In the genomic region with DNA sequence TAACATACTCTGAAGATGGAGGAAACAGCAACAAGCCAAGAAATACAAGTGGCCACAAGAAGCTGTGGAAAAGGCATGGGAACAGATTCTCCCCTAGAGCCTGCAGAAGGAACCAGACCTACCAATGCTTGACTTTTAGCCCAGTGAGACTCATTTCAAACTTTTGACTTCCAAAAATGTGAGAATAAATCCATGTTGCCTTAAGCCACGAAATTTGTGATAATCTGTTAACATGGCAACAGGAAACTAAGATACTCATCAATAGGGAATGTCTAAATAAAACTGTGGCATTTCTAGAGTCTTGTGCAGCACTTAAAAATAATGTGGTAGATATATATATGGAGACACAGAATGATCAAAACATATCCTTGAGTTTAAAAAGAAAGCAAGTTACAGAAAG, we compare ENCODE assay signal across 1 cellular context.
TF ChIP-seq lines count a peak whose summit lies in the region.

No MANE protein-coding gene starts in this region.

TF ChIP-seq in K562, 482 proteins besides CTCF, POLR2A, EP300 and RAD21:
- TF ChIP-seq, protein P1, sequence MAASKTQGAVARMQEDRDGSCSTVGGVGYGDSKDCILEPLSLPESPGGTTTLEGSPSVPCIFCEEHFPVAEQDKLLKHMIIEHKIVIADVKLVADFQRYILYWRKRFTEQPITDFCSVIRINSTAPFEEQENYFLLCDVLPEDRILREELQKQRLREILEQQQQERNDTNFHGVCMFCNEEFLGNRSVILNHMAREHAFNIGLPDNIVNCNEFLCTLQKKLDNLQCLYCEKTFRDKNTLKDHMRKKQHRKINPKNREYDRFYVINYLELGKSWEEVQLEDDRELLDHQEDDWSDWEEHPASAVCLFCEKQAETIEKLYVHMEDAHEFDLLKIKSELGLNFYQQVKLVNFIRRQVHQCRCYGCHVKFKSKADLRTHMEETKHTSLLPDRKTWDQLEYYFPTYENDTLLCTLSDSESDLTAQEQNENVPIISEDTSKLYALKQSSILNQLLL (CRISPR knock-in tag; IDR thresholded peaks at IDR 0.05; ENCODE audit: borderline replicate concordance), result no peak
- TF ChIP-seq SNRNP70 (optimal IDR thresholded peaks at IDR 0.05; ENCODE audit: low read depth, low read length) (no peak), ETS2 (tag; IDR thresholded peaks at IDR 0.05; ENCODE audit: borderline replicate concordance, poor library complexity, severe bottlenecking) (no peak), HNRNPLL (IDR thresholded peaks at IDR 0.05; ENCODE audit: low read depth, low read length, poor library complexity, severe bottlenecking) (no peak), DNMT1 (IDR thresholded peaks at IDR 0.05) (no peak), PHF20 (IDR thresholded peaks at IDR 0.05; ENCODE audit: partially characterized antibody) (no peak), ZBTB7A (IDR thresholded peaks at IDR 0.05; ENCODE audit: borderline replicate concordance, control insufficient read depth, low read depth, low read length) (no peak), WHSC1 (IDR thresholded peaks at IDR 0.05; ENCODE audit: low read length) (no peak), RBM17 (IDR thresholded peaks at IDR 0.05; ENCODE audit: borderline replicate concordance, low read depth, low read length) (no peak), HDAC8 (tag; IDR thresholded peaks at IDR 0.05) (no peak), NR2F6 (CRISPR knock-in tag; IDR thresholded peaks at IDR 0.05) (no peak), ZNF717 (CRISPR knock-in tag; IDR thresholded peaks at IDR 0.05) (no peak), NUFIP1 (IDR thresholded peaks at IDR 0.05; ENCODE audit: partially characterized antibody) (no peak), ZZZ3 (IDR thresholded peaks at IDR 0.05) (no peak), ZC3H4 (CRISPR knock-in tag; IDR thresholded peaks at IDR 0.05; ENCODE audit: borderline replicate concordance) (no peak)
- TF ChIP-seq, protein P2, sequence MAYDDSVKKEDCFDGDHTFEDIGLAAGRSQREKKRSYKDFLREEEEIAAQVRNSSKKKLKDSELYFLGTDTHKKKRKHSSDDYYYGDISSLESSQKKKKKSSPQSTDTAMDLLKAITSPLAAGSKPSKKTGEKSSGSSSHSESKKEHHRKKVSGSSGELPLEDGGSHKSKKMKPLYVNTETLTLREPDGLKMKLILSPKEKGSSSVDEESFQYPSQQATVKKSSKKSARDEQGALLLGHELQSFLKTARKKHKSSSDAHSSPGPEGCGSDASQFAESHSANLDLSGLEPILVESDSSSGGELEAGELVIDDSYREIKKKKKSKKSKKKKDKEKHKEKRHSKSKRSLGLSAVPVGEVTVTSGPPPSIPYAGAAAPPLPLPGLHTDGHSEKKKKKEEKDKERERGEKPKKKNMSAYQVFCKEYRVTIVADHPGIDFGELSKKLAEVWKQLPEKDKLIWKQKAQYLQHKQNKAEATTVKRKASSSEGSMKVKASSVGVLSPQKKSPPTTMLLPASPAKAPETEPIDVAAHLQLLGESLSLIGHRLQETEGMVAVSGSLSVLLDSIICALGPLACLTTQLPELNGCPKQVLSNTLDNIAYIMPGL (CRISPR knock-in tag; IDR thresholded peaks at IDR 0.05), result no peak
- TF ChIP-seq, protein P3, sequence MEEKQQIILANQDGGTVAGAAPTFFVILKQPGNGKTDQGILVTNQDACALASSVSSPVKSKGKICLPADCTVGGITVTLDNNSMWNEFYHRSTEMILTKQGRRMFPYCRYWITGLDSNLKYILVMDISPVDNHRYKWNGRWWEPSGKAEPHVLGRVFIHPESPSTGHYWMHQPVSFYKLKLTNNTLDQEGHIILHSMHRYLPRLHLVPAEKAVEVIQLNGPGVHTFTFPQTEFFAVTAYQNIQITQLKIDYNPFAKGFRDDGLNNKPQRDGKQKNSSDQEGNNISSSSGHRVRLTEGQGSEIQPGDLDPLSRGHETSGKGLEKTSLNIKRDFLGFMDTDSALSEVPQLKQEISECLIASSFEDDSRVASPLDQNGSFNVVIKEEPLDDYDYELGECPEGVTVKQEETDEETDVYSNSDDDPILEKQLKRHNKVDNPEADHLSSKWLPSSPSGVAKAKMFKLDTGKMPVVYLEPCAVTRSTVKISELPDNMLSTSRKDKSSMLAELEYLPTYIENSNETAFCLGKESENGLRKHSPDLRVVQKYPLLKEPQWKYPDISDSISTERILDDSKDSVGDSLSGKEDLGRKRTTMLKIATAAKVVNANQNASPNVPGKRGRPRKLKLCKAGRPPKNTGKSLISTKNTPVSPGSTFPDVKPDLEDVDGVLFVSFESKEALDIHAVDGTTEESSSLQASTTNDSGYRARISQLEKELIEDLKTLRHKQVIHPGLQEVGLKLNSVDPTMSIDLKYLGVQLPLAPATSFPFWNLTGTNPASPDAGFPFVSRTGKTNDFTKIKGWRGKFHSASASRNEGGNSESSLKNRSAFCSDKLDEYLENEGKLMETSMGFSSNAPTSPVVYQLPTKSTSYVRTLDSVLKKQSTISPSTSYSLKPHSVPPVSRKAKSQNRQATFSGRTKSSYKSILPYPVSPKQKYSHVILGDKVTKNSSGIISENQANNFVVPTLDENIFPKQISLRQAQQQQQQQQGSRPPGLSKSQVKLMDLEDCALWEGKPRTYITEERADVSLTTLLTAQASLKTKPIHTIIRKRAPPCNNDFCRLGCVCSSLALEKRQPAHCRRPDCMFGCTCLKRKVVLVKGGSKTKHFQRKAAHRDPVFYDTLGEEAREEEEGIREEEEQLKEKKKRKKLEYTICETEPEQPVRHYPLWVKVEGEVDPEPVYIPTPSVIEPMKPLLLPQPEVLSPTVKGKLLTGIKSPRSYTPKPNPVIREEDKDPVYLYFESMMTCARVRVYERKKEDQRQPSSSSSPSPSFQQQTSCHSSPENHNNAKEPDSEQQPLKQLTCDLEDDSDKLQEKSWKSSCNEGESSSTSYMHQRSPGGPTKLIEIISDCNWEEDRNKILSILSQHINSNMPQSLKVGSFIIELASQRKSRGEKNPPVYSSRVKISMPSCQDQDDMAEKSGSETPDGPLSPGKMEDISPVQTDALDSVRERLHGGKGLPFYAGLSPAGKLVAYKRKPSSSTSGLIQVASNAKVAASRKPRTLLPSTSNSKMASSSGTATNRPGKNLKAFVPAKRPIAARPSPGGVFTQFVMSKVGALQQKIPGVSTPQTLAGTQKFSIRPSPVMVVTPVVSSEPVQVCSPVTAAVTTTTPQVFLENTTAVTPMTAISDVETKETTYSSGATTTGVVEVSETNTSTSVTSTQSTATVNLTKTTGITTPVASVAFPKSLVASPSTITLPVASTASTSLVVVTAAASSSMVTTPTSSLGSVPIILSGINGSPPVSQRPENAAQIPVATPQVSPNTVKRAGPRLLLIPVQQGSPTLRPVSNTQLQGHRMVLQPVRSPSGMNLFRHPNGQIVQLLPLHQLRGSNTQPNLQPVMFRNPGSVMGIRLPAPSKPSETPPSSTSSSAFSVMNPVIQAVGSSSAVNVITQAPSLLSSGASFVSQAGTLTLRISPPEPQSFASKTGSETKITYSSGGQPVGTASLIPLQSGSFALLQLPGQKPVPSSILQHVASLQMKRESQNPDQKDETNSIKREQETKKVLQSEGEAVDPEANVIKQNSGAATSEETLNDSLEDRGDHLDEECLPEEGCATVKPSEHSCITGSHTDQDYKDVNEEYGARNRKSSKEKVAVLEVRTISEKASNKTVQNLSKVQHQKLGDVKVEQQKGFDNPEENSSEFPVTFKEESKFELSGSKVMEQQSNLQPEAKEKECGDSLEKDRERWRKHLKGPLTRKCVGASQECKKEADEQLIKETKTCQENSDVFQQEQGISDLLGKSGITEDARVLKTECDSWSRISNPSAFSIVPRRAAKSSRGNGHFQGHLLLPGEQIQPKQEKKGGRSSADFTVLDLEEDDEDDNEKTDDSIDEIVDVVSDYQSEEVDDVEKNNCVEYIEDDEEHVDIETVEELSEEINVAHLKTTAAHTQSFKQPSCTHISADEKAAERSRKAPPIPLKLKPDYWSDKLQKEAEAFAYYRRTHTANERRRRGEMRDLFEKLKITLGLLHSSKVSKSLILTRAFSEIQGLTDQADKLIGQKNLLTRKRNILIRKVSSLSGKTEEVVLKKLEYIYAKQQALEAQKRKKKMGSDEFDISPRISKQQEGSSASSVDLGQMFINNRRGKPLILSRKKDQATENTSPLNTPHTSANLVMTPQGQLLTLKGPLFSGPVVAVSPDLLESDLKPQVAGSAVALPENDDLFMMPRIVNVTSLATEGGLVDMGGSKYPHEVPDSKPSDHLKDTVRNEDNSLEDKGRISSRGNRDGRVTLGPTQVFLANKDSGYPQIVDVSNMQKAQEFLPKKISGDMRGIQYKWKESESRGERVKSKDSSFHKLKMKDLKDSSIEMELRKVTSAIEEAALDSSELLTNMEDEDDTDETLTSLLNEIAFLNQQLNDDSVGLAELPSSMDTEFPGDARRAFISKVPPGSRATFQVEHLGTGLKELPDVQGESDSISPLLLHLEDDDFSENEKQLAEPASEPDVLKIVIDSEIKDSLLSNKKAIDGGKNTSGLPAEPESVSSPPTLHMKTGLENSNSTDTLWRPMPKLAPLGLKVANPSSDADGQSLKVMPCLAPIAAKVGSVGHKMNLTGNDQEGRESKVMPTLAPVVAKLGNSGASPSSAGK (IDR thresholded peaks at IDR 0.05), result no peak
- TF ChIP-seq, protein P4, sequence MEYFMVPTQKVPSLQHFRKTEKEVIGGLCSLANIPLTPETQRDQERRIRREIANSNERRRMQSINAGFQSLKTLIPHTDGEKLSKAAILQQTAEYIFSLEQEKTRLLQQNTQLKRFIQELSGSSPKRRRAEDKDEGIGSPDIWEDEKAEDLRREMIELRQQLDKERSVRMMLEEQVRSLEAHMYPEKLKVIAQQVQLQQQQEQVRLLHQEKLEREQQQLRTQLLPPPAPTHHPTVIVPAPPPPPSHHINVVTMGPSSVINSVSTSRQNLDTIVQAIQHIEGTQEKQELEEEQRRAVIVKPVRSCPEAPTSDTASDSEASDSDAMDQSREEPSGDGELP (CRISPR knock-in tag; IDR thresholded peaks at IDR 0.05; ENCODE audit: borderline replicate concordance), result no peak
TF ChIP-seq in K562: peak in this region for 0.
